10 cellular contexts compared by ENCODE assay signal in the genomic region with DNA sequence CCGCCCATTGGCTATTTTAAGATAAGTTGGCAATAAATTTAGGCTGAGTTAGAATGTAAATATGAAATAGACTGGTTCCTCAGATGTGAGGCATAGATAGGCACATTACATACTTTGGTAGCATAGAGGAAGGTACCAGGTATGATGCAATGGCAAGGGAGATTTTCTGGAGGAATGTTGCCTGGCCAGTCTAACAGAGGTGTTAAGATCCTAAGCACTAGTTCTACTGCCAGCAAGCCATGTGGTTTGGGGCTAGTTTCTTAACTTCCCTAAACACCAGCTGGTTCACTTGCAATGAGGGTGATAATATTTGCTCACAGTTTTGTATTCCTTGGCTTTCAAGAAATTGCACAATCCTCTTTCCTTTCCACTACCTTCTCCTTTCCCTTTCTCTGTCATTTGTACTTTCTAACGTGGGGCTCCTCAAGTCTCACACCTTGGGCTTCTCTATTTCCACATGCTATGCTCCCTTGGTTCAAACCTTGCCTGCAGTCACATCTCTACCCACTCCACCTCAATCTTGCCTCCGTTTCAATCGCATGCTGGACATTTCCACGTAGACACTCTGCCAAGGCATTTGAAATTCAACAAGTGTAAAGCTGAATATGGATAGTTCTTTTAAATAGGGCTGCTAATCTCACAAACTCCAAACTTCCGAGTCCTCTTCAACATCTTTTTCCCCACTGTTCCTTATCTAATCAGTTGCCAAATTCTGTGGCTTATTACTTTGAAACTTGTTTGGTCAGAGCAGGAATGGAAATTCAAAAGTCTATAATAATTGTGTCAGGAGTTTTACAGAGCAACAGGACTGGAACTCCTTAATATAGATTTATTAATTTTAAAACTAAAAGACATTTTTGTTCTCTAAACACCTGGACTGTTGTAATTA. TPM values are rescaled to one million over a fixed set of nuclear protein-coding genes. Genes with fewer than 3 reads are reported as not detected.
DNase-seq lines count a peak whose midpoint lies in the region; ATAC-seq and TF ChIP-seq lines count a peak whose summit lies in the region.
"Had no signal": no experiment of that assay in that cellular context is flagged by ENCODE, and none has a peak within 500 bp of the region (broad histone marks: within the 10 kb centered on the region; RNA-seq: fewer than 3 reads in every experiment).

No MANE protein-coding gene starts in this region.

- DNase-seq in CD1c-positive myeloid dendritic cell (ENCODE audit: extremely low spot score), result peak; percentile 78
- DNase-seq in MV-4-11 (lab: John Stamatoyannopoulos, UW), result peak; percentile 92
- peak; percentile 97 for DNase-seq in mammary epithelial cell
- peak; percentile 74 for DNase-seq in mucosa of gallbladder (ENCODE audit: low spot score)
- no peak for DNase-seq in caudate nucleus (lab: John Stamatoyannopoulos, UW)
- DNase-seq in 8988T, result no peak
- DNase-seq in T-helper 1 cell, result no peak
- DNase-seq: DND-41, NCI-H2107 had no signal

- intact Hi-C loops in mammary epithelial cell (cut with micrococcal nuclease), result loop anchor here (1.0 kb wide), 1 partner anchor 58 kb away; no protein-coding TSS in a partner anchor

- no TSS peak for BruUV-seq in mammary epithelial cell (replicated peaks; lab: Mats Ljungman, UMichigan)

- H3K36me3 ChIP-seq in mammary epithelial cell (ENCODE audit: insufficient read depth, low read length), result no peaks in the 10 kb centered on the region

- ATAC-seq in HG02798 (IDR thresholded peaks at IDR 0.05; ENCODE audit: poor library complexity, unreplicated experiment), result no peak

- no peaks in the 10 kb centered on the region for H3K27me3 ChIP-seq in mammary epithelial cell (ENCODE audit: insufficient read depth, low read length)

- no peak for TF ChIP-seq CTCF in mammary epithelial cell (conservative IDR thresholded peaks at IDR 0.05 in 1 of 2, IDR thresholded peaks at IDR 0.05 in 1 of 2; ENCODE audit: extremely low read depth in 1 of 2, insufficient read depth in 1 of 2, low read depth in 1 of 2, low read length in 2 of 2)

- H3K9me3 ChIP-seq in mammary epithelial cell (replicated peaks; ENCODE audit: insufficient read depth, low read length), result no peaks in the 10 kb centered on the region

- no peak overlapping the region for H3K9ac ChIP-seq in mammary epithelial cell (ENCODE audit: insufficient read depth, low read length)

- H3K27ac ChIP-seq in mammary epithelial cell (ENCODE audit: insufficient read depth, low read depth, low read length) (peak overlapping the region; percentile 45), caudate nucleus (ENCODE audit: low read depth, low read length) (no peak overlapping the region)

- CTCF ChIA-PET in mammary epithelial cell (lab: Charles Lee; ENCODE audit: low non-redundant PET), result interaction anchor here (0.6 kb wide), 2 partner anchors 73 to 267 kb away, joined by 4 to 6 read pairs; no protein-coding TSS in a partner anchor

- peaks cover 27% of the 10 kb centered on the region for H3K4me1 ChIP-seq in mammary epithelial cell (ENCODE audit: insufficient read depth, low read length)

- 4% methylated on average over 6 of the region's 6 CpGs for WGBS in mammary epithelial cell (ENCODE audit: low coverage, missing lambda C conversion rate)

- peak overlapping the region; percentile 69 for H2AFZ ChIP-seq in mammary epithelial cell (ENCODE audit: low read depth, low read length)

- H4K20me1 ChIP-seq in mammary epithelial cell (ENCODE audit: insufficient read depth, low read length), result no peaks in the 10 kb centered on the region

- H3K4me2 ChIP-seq in mammary epithelial cell (ENCODE audit: insufficient read depth, low read depth, low read length), result peak overlapping the region; percentile 59

- dilution Hi-C loops in mammary epithelial cell (cut with HindIII; ENCODE audit: low sequenced_read_pairs), result no loop called here

- H3K79me2 ChIP-seq in mammary epithelial cell (ENCODE audit: insufficient read depth, low read length), result no peaks in the 10 kb centered on the region

- H3K4me3 ChIP-seq in mammary epithelial cell (replicated peaks in 1 of 3; ENCODE audit: insufficient read depth in 1 of 3, low read depth in 2 of 3, low read length in 3 of 3), result no peak overlapping the region

- in situ Hi-C loops in mammary epithelial cell (cut with MboI; ENCODE audit: low sequenced_read_pairs in 2 of 2), result loop anchor here in 1 of 2 donors (10.0 kb wide), 1 partner anchor 132 kb away; no protein-coding TSS in a partner anchor

RNA-seq across cellular contexts. Expression of a gene that starts 4.6 kb away (rescaled TPM):
- total RNA-seq in mammary epithelial cell (10 to 100 TPM; 35.2 to 40.5 TPM), mucosa of gallbladder (17.9 TPM)
- 18.5 TPM for polyA plus RNA-seq in mammary epithelial cell
- polyA minus RNA-seq in mammary epithelial cell, result 20.1 TPM

Comparison
In these comparisons a context has a peak if more than half of its experiments do, and no peak if none do; other contexts are left out.
1. DNase-seq: peak in CD1c-positive myeloid dendritic cell (single experiment), MV-4-11 (single experiment), mammary epithelial cell (single experiment) and mucosa of gallbladder (single experiment); none in caudate nucleus (0 of 61), 8988T (single experiment) and T-helper 1 cell (0 of 5).